ENCODE assay signal across 8 cellular contexts in genomic region chr12:64404470-64405446, GRCh38. TPM values are rescaled to one million over a fixed set of nuclear protein-coding genes. Genes with fewer than 3 reads are reported as not detected.
DNase-seq lines count a peak whose midpoint lies in the region; ATAC-seq and TF ChIP-seq lines count a peak whose summit lies in the region.

No MANE protein-coding gene starts in this region.

- TF ChIP-seq EP300 in ovary (IDR thresholded peaks at IDR 0.05), result no peak
- TF ChIP-seq EP300 in upper lobe of left lung (IDR thresholded peaks at IDR 0.05), result no peak

- 0 to 1% (median 0%) methylated on average over 59 to 85 of the region's 85 CpGs for WGBS in ovary, 3 donors
- 1% methylated on average over 8 to 73 of the region's 85 CpGs for WGBS in upper lobe of left lung, 2 donors

- peaks cover 0 to 4% of the 10 kb centered on the region in 2 donors for H3K9me3 Mint-ChIP-seq in activated naive CD4-positive, alpha-beta T cell treated with anti-CD3 and anti-CD28 coated beads, Interleukin-2, amount 50 U/mL, for 72 hours

- intact Hi-C loops in head of caudate nucleus (cut with DNase I) (loop anchor here (5.0 to 10.0 kb wide), 2 partner anchors 48 to 560 kb away; partner anchors contain the start of genes SRGAP1 and TBK1), ovary (cut with DNase I) (loop anchor here in 1 of 4 donors (10.0 kb wide), 1 partner anchor 50 kb away; the partner anchor contains the start of gene TBK1)

- peaks cover 13 to 20% of the 10 kb centered on the region in 2 donors for H3K36me3 Mint-ChIP-seq in activated naive CD4-positive, alpha-beta T cell treated with anti-CD3 and anti-CD28 coated beads, Interleukin-2, amount 50 U/mL, for 72 hours

- no peaks in the 10 kb centered on the region for H3K27me3 ChIP-seq in ovary
- no peaks in the 10 kb centered on the region for H3K27me3 ChIP-seq in upper lobe of left lung

- TF ChIP-seq CTCF in ovary (IDR thresholded peaks at IDR 0.05) (no peak), upper lobe of left lung (IDR thresholded peaks at IDR 0.05) (no peak)

- in situ Hi-C loops in SK-MEL-5 (cut with HindIII; ENCODE audit: low pct_unique_long_range_greater_than_20kb, low sequenced_read_pairs), result loop anchor here (5.0 kb wide), 1 partner anchor 38 kb away; no protein-coding TSS in a partner anchor

- H3K4me3 ChIP-seq in ovary, result peak overlapping the region; percentile 90
- peak overlapping the region; percentile 69 to 98 (median 82) for H3K4me3 ChIP-seq in upper lobe of left lung

- H3K27ac Mint-ChIP-seq in activated naive CD4-positive, alpha-beta T cell treated with anti-CD3 and anti-CD28 coated beads, Interleukin-2, amount 50 U/mL, for 72 hours, result peak overlapping the region; percentile 99 to 100

- H3K4me1 ChIP-seq in ovary (ENCODE audit: insufficient read depth), result peaks cover 2% of the 10 kb centered on the region
- peaks cover 8 to 34% (median 20%) of the 10 kb centered on the region in 4 donors for H3K4me1 ChIP-seq in upper lobe of left lung

- H3K27ac ChIP-seq in ovary (peak overlapping the region; percentile 54 to 96), upper lobe of left lung (peak overlapping the region; percentile 96 to 100 (median 98))

- peak; percentile 60 for DNase-seq in DMS114 treated with DMSO at 0.1 percent for 48 hours (lab: John Stamatoyannopoulos, UW; ENCODE audit: unreplicated experiment)
- DNase-seq in HS-27A (ENCODE audit: low read depth), result peak; percentile 63
- peak; percentile 88 for DNase-seq in SK-MEL-5 (ENCODE audit: low read depth, low spot score)
- peak; percentile 60 to 81 for DNase-seq in activated naive CD4-positive, alpha-beta T cell treated with anti-CD3 and anti-CD28 coated beads, Interleukin-2, amount 50 U/mL, for 72 hours (ENCODE audit: low spot score in 2 of 2)
- peak in 37 of 42 donors; percentile 6 to 75 (median 51) for DNase-seq in head of caudate nucleus
- peak in 2 of 5 donors; percentile 43 to 56 for DNase-seq in ovary
- peak in 1 of 2 donors; percentile 61 for DNase-seq in upper lobe of left lung

- no peaks in the 10 kb centered on the region for H3K36me3 ChIP-seq in ovary
- H3K36me3 ChIP-seq in upper lobe of left lung, result no peaks in the 10 kb centered on the region

- ATAC-seq in GM19455 (IDR thresholded peaks at IDR 0.05; ENCODE audit: unreplicated experiment), result peak; percentile 64
- ATAC-seq in activated naive CD4-positive, alpha-beta T cell treated with anti-CD3 and anti-CD28 coated beads, Interleukin-2, amount 50 U/mL, for 72 hours, result peak; percentile 39 to 49
- peak; percentile 70 to 82 for ATAC-seq in upper lobe of left lung (ENCODE audit: low FRiP score in 2 of 2)

- TF ChIP-seq POLR2A in ovary (IDR thresholded peaks at IDR 0.05), result peak; percentile 62
- TF ChIP-seq POLR2A in upper lobe of left lung (IDR thresholded peaks at IDR 0.05), result peak in 2 of 4 donors; percentile 61 to 70

- no peaks in the 10 kb centered on the region for H3K9me3 ChIP-seq in ovary
- H3K9me3 ChIP-seq in upper lobe of left lung, result no peaks in the 10 kb centered on the region

RNA-seq across cellular contexts. Expression of gene XPOT, which starts 0.6 kb away (rescaled TPM):
- 154 and 156 TPM in 2 replicates for total RNA-seq in SK-MEL-5 (2014; rRNA removed; shearing (Covaris generic))
- polyA plus RNA-seq in SK-MEL-5 (2015; cell fraction: cytosol; rRNA removed), result 119 and 183 TPM in 2 replicates
- 287 and 419 TPM in 2 replicates for polyA plus RNA-seq in SK-MEL-5 (2015; cell fraction: nucleus; rRNA removed)
- 100 to 1,000 TPM; 124 to 138 TPM for total RNA-seq in activated naive CD4-positive, alpha-beta T cell treated with anti-CD3 and anti-CD28 coated beads, Interleukin-2, amount 50 U/mL, for 72 hours
- total RNA-seq in ovary, result 100 to 1,000 TPM in 1 of 7 donors, 10 to 100 TPM in 6; 19.7 to 170 (median 37.9) TPM
- polyA plus RNA-seq in ovary, result 10 to 100 TPM; 13.2 to 33.8 TPM
- total RNA-seq in upper lobe of left lung, result 10 to 100 TPM; 22.0 to 72.8 (median 32.8) TPM

RNA-seq across cellular contexts. Expression of gene C12orf56, which starts 14.2 kb away (rescaled TPM):
- total RNA-seq in SK-MEL-5 (2014; rRNA removed; shearing (Covaris generic)), result 0.19 and 0.29 TPM in 2 replicates
- polyA plus RNA-seq in SK-MEL-5 (2015; cell fraction: cytosol; rRNA removed), result not detected in 2 replicates
- 3.0 TPM in 1 of 2 replicates, not detected in the other for polyA plus RNA-seq in SK-MEL-5 (2015; cell fraction: nucleus; rRNA removed)
- not detected for total RNA-seq in activated naive CD4-positive, alpha-beta T cell treated with anti-CD3 and anti-CD28 coated beads, Interleukin-2, amount 50 U/mL, for 72 hours
- total RNA-seq in ovary (not detected), upper lobe of left lung (not detected)
- polyA plus RNA-seq in ovary, result not detected

RNA-seq across cellular contexts. Expression of gene TBK1, which starts 47.2 kb away (rescaled TPM):
- total RNA-seq in SK-MEL-5 (2014; rRNA removed; shearing (Covaris generic)), result 57.2 and 64.0 TPM in 2 replicates
- 31.3 and 31.4 TPM in 2 replicates for polyA plus RNA-seq in SK-MEL-5 (2015; cell fraction: cytosol; rRNA removed)
- 57.3 and 58.4 TPM in 2 replicates for polyA plus RNA-seq in SK-MEL-5 (2015; cell fraction: nucleus; rRNA removed)
- 10 to 100 TPM; 21.1 to 47.6 TPM for total RNA-seq in activated naive CD4-positive, alpha-beta T cell treated with anti-CD3 and anti-CD28 coated beads, Interleukin-2, amount 50 U/mL, for 72 hours
- total RNA-seq in ovary (10 to 100 TPM; 15.7 to 25.4 (median 19.8) TPM), upper lobe of left lung (10 to 100 TPM; 12.9 to 49.0 (median 16.7) TPM)
- polyA plus RNA-seq in ovary, result 10 to 100 TPM; 11.9 to 15.8 TPM
